ENCODE assay signal across 15 cellular contexts in the genomic region with DNA sequence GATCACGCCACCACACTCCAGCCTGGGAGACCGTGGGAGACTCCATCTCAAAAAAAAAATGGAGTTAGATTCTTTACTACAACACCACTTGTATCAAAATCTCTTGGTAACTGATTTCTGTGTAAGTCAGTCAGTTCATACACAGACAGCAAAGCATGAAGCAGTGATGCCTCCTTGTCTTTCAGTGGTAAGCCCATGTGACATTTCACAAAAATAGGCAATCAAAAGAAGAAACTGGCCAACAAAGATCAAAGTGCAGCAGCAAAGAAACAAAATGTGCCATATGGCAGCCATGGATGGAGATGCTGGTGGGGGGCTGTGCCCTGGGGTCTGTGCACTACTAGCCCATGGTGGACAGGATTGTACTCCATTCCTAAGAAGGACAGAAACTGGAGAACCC.
"Had no signal": no experiment of that assay in that cellular context is flagged by ENCODE, and none has a peak within 500 bp of the region (broad histone marks: within the 10 kb centered on the region; RNA-seq: fewer than 3 reads in every experiment).

No MANE protein-coding gene starts in this region.

- H3K27ac Mint-ChIP-seq: endodermal cell, type B pancreatic cell had no signal

- H3K9me3 ChIP-seq: left lung, neutrophil, psoas muscle, suprapubic skin, thyroid gland had no signal

- H3K4me3 ChIP-seq: coronary artery, left lung, psoas muscle, suprapubic skin, thyroid gland had no signal

- DNase-seq: effector CD4-positive, alpha-beta T cell; endodermal cell; foreskin keratinocyte; immature natural killer cell; left lung; nephron progenitor cell; psoas muscle; small intestine; stimulated activated CD4-positive, alpha-beta T cell treated with anti-CD3 and anti-CD28 coated beads, Interleukin-12 subunit alpha, Interleukin-12 subunit beta, amount 100 ng/mL, for 4 hours; stimulated activated naive CD8-positive, alpha-beta T cell treated with anti-CD3 and anti-CD28 coated beads, Interleukin-15, Interleukin-2, amounts not matched to agents 100 U/mL and 50 U/mL, for 24 hours; thyroid gland had no signal

- H3K4me3 Mint-ChIP-seq: endodermal cell, nephron progenitor cell, type B pancreatic cell had no signal

- H3K36me3 Mint-ChIP-seq: type B pancreatic cell had no signal

- H3K27me3 ChIP-seq: left lung, suprapubic skin, thyroid gland had no signal

- H3K4me1 ChIP-seq: foreskin keratinocyte, left lung had no signal

- H3K36me3 ChIP-seq: left lung, neutrophil, suprapubic skin, thyroid gland had no signal

- H3K9me3 Mint-ChIP-seq: endodermal cell, nephron progenitor cell, type B pancreatic cell had no signal

- H3K4me1 Mint-ChIP-seq: endodermal cell had no signal

- H3K27ac ChIP-seq: coronary artery, foreskin keratinocyte, left lung, neutrophil, psoas muscle, suprapubic skin, thyroid gland had no signal

- ATAC-seq: foreskin keratinocyte; left lung; psoas muscle; stimulated activated naive CD8-positive, alpha-beta T cell treated with anti-CD3 and anti-CD28 coated beads, Interleukin-15, Interleukin-2, amounts not matched to agents 100 U/mL and 50 U/mL, for 24 hours had no signal
